ENCODE assay signal across 1 cellular context in the genomic region with DNA sequence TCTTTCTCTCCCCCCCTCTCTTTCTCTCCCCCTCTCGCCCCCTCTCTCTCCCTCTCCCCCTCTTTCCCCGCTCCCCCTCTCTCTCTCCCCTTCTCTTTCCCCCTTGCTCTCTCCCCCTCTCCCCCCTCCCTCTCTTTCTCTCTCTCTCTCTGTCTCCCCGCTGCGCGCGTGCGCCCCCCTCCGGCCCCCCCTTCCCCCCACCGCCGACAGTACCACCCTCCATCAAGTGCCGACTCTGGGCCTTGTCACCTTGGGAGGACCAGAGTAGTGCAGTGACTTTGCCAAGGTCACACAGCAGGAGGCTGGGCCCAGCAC.
TF ChIP-seq lines count a peak whose summit lies in the region.

No MANE protein-coding gene starts in this region.

TF ChIP-seq in WTC11, 78 proteins besides CTCF, POLR2A, EP300 and RAD21 (continued from another document):
- TF ChIP-seq ERG (CRISPR knock-in tag; IDR thresholded peaks at IDR 0.05) (no peak), HMGXB4 (CRISPR knock-in tag; IDR thresholded peaks at IDR 0.05) (no peak), ZNF423 (CRISPR knock-in tag; IDR thresholded peaks at IDR 0.05) (no peak), NFATC4 (CRISPR knock-in tag; IDR thresholded peaks at IDR 0.05) (no peak), JUN (CRISPR knock-in tag; IDR thresholded peaks at IDR 0.05) (no peak), ZNF138 (CRISPR knock-in tag; conservative IDR thresholded peaks at IDR 0.05) (no peak), NR1H2 (CRISPR knock-in tag; IDR thresholded peaks at IDR 0.05) (no peak), STAT6 (CRISPR knock-in tag; conservative IDR thresholded peaks at IDR 0.05; ENCODE audit: low read depth) (no peak), NR3C1 (CRISPR knock-in tag; conservative IDR thresholded peaks at IDR 0.05; ENCODE audit: low read depth) (no peak), ATF1 (CRISPR knock-in tag; IDR thresholded peaks at IDR 0.05) (no peak), ZNF219 (CRISPR knock-in tag; IDR thresholded peaks at IDR 0.05; ENCODE audit: borderline replicate concordance) (no peak), ZNF317 (CRISPR knock-in tag; IDR thresholded peaks at IDR 0.05; ENCODE audit: borderline replicate concordance, low read depth) (no peak)
- TF ChIP-seq, protein P1, sequence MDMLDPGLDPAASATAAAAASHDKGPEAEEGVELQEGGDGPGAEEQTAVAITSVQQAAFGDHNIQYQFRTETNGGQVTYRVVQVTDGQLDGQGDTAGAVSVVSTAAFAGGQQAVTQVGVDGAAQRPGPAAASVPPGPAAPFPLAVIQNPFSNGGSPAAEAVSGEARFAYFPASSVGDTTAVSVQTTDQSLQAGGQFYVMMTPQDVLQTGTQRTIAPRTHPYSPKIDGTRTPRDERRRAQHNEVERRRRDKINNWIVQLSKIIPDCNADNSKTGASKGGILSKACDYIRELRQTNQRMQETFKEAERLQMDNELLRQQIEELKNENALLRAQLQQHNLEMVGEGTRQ (CRISPR knock-in tag; IDR thresholded peaks at IDR 0.05) = no peak
TF ChIP-seq in WTC11: peak in this region for 0.
